8 cellular contexts compared by ENCODE assay signal in the genomic region with DNA sequence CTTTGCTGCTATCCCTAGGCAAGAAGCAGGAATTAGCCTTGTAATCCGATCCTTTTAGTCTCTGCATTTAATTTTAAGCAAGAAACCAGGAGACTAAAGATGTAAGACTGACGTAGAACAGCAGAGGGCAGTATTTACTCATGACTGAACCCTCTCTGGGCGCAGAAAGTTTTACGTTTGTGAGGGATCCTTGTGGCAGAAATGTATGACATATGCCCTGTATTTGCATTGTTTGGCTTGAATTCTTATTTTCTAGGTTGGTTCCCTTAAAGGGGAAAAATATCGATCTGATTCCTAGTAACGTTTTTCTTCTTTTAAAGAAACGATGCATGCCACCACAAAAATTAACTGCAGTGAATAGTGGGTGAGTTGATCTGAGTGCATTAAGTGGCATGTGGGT. TPM values are rescaled to one million over a fixed set of nuclear protein-coding genes. Genes with fewer than 3 reads are reported as not detected.
DNase-seq lines count a peak whose midpoint lies in the region; ATAC-seq and TF ChIP-seq lines count a peak whose summit lies in the region.

No MANE protein-coding gene starts in this region.

- ATAC-seq in HG02763 (IDR thresholded peaks at IDR 0.05; ENCODE audit: unreplicated experiment) (peak; percentile 39), mucosa of descending colon (peak; percentile 58)
- ATAC-seq in effector memory CD8-positive, alpha-beta T cell (replicated peaks): peak; percentile 45

- H3K4me1 Mint-ChIP-seq in effector memory CD8-positive, alpha-beta T cell (ENCODE audit: low read depth in 2 of 2): peaks cover 12 to 23% of the 10 kb centered on the region in 2 donors

- peaks cover 28 to 51% of the 10 kb centered on the region in 2 donors for H3K27me3 Mint-ChIP-seq in effector memory CD8-positive, alpha-beta T cell

- intact Hi-C loops in mucosa of descending colon (cut with DNase I, micrococcal nuclease): no loop called here

- H3K4me3 ChIP-seq in GM12875 (ENCODE audit: low read depth, low read length): no peak overlapping the region
- H3K4me3 ChIP-seq in SJSA1: no peak overlapping the region
- no peak overlapping the region for H3K4me3 ChIP-seq in mucosa of descending colon

- H3K4me1 ChIP-seq in SJSA1 (replicated peaks): peaks cover 28% of the 10 kb centered on the region
- no peaks in the 10 kb centered on the region for H3K4me1 ChIP-seq in mucosa of descending colon (ENCODE audit: low read depth)

- H3K4me3 Mint-ChIP-seq in effector memory CD8-positive, alpha-beta T cell: peak overlapping the region in 1 of 2 donors; percentile 43

- peaks cover 4% of the 10 kb centered on the region for H3K36me3 Mint-ChIP-seq in effector memory CD8-positive, alpha-beta T cell (ENCODE audit: insufficient read depth)

- no peaks in the 10 kb centered on the region for H3K9me3 Mint-ChIP-seq in effector memory CD8-positive, alpha-beta T cell

- H3K9me3 ChIP-seq in SJSA1 (replicated peaks) (no peaks in the 10 kb centered on the region), mucosa of descending colon (no peaks in the 10 kb centered on the region)

- peak; percentile 49 for DNase-seq in AG20443 (ENCODE audit: low spot score)
- DNase-seq in NCI-H128 (lab: John Stamatoyannopoulos, UW; ENCODE audit: unreplicated experiment): peak; percentile 57
- DNase-seq in SJSA1 (ENCODE audit: low read depth in 1 of 2, low spot score in 2 of 2): peak; percentile 52 to 87
- no peak for DNase-seq in effector memory CD8-positive, alpha-beta T cell
- DNase-seq in mucosa of descending colon: peak in 1 of 3 donors; percentile 66
- DNase-seq in activated gamma-delta T cell (lab: John Stamatoyannopoulos, UW): no peak

- peaks cover 31% of the 10 kb centered on the region for H3K36me3 ChIP-seq in SJSA1
- H3K36me3 ChIP-seq in mucosa of descending colon (ENCODE audit: low read depth): no peaks in the 10 kb centered on the region

- TF ChIP-seq CTCF in GM12875 (IDR thresholded peaks at IDR 0.05; ENCODE audit: borderline replicate concordance, insufficient read depth, low read depth, low read length): peak; percentile 57
- TF ChIP-seq CTCF in mucosa of descending colon (IDR thresholded peaks at IDR 0.05): peak; percentile 29

- H3K27me3 ChIP-seq in SJSA1 (replicated peaks): no peaks in the 10 kb centered on the region

- H3K27ac ChIP-seq in SJSA1: peak overlapping the region; percentile 8

- no peak overlapping the region for H3K27ac Mint-ChIP-seq in effector memory CD8-positive, alpha-beta T cell

RNA-seq across cellular contexts. Expression of a gene that starts 1.3 kb away (rescaled TPM):
- 37.1 and 54.4 TPM in 2 replicates for total RNA-seq in SJSA1 (2014; rRNA removed; shearing (Covaris generic))
- total RNA-seq in mucosa of descending colon: 10 to 100 TPM in 1 of 3 donors, 1 to 10 TPM in 2; 2.5 to 28.4 (median 4.3) TPM

Comparison
In these comparisons a context has a peak if more than half of its experiments do, and no peak if none do; other contexts are left out.
1. DNase-seq: peak in AG20443 (single experiment), NCI-H128 (single experiment) and SJSA1 (2 of 2); none in effector memory CD8-positive, alpha-beta T cell (0 of 3) and activated gamma-delta T cell (single experiment).
2. Peak in every context shown above with its lines, with median percentiles within 50 percentile points of each other: ATAC-seq.